ENCODE assay signal across 19 cellular contexts in genomic region chr1:84796201-84796600, GRCh38.
DNase-seq lines count a peak whose midpoint lies in the region; FAIRE-seq and TF ChIP-seq lines count a peak whose summit lies in the region.
"Had no signal": no experiment of that assay in that cellular context is flagged by ENCODE, and none has a peak within 500 bp of the region (broad histone marks: within the 10 kb centered on the region; RNA-seq: fewer than 3 reads in every experiment).

No MANE protein-coding gene starts in this region.

- H3K27ac ChIP-seq in esophagus muscularis mucosa (replicated peaks in 1 of 4), result no peak overlapping the region
- H3K27ac ChIP-seq in effector memory CD4-positive, alpha-beta T cell (ENCODE audit: insufficient read depth, low read length, poor library complexity, severe bottlenecking), result no peak overlapping the region

- intact Hi-C loops in esophagus muscularis mucosa (cut with DNase I), result no loop called here

- H3K9me3 ChIP-seq in esophagus muscularis mucosa, result peaks cover 0 to 6% (median 0%) of the 10 kb centered on the region in 4 donors
- no peaks in the 10 kb centered on the region for H3K9me3 ChIP-seq in effector memory CD4-positive, alpha-beta T cell (ENCODE audit: control insufficient read depth, low read length)
- H3K9me3 ChIP-seq: Caco-2 had no signal

- no peaks in the 10 kb centered on the region for H3K27me3 ChIP-seq in esophagus muscularis mucosa
- no peaks in the 10 kb centered on the region for H3K27me3 ChIP-seq in effector memory CD4-positive, alpha-beta T cell (replicated peaks; ENCODE audit: control insufficient read depth, insufficient read depth, low read length, poor library complexity, severe bottlenecking)

- DNase-seq in EH (ENCODE audit: low read depth) (peak; percentile 5), HT1080 (ENCODE audit: low read depth) (peak; percentile 23), esophagus muscularis mucosa (ENCODE audit: extremely low spot score) (peak; percentile 21), kidney tubule cell (ENCODE audit: low spot score) (peak; percentile 69), frontal cortex (ENCODE audit: low spot score in 2 of 2) (no peak), OCI-M2 (lab: John Stamatoyannopoulos, UW; ENCODE audit: unreplicated experiment) (no peak)
- no peak for DNase-seq in effector memory CD4-positive, alpha-beta T cell
- DNase-seq: ACHN; AML-193; Caco-2; CD4-positive, CD25-positive, alpha-beta regulatory T cell; H7; NCI-H1048; NCI-H1436 treated with DMSO at 0.1 percent for 48 hours; NCI-H2029 treated with DMSO at 0.1 percent for 48 hours; NCI-H510A; NCI-H82; SHP77 treated with DMSO at 0.1 percent for 48 hours had no signal

- TF ChIP-seq EP300 in esophagus muscularis mucosa (IDR thresholded peaks at IDR 0.05), result no peak

- H3K4me1 ChIP-seq in esophagus muscularis mucosa, result no peaks in the 10 kb centered on the region
- H3K4me1 ChIP-seq in effector memory CD4-positive, alpha-beta T cell (ENCODE audit: control insufficient read depth, insufficient read depth, low read length, poor library complexity, severe bottlenecking), result no peaks in the 10 kb centered on the region
- H3K4me1 ChIP-seq: Caco-2 had no signal

- no peak for TF ChIP-seq CTCF in esophagus muscularis mucosa (IDR thresholded peaks at IDR 0.05)

- no peak for TF ChIP-seq POLR2A in esophagus muscularis mucosa (IDR thresholded peaks at IDR 0.05; ENCODE audit: low read depth)

- no peak for FAIRE-seq in frontal cortex (lab: Jason Lieb, UNC)
- FAIRE-seq: HTR-8/SVneo had no signal

- 84% methylated on average over 8 of the region's 8 CpGs for WGBS in esophagus muscularis mucosa

- H3K4me3 ChIP-seq in esophagus muscularis mucosa, result no peak overlapping the region
- H3K4me3 ChIP-seq in effector memory CD4-positive, alpha-beta T cell (ENCODE audit: insufficient read depth, low read depth, low read length, poor library complexity, severe bottlenecking), result no peak overlapping the region

- no peaks in the 10 kb centered on the region for H3K36me3 ChIP-seq in esophagus muscularis mucosa
- no peaks in the 10 kb centered on the region for H3K36me3 ChIP-seq in effector memory CD4-positive, alpha-beta T cell (ENCODE audit: control insufficient read depth, insufficient read depth, low read length)

Comparison
In these comparisons a context has a peak if more than half of its experiments do, and no peak if none do; other contexts are left out.
1. DNase-seq: peak in EH (single experiment), HT1080 (single experiment), esophagus muscularis mucosa (single experiment) and kidney tubule cell (single experiment); none in frontal cortex (0 of 2), effector memory CD4-positive, alpha-beta T cell (0 of 3) and OCI-M2 (single experiment).